ENCODE assay signal across 35 cellular contexts in the genomic region with DNA sequence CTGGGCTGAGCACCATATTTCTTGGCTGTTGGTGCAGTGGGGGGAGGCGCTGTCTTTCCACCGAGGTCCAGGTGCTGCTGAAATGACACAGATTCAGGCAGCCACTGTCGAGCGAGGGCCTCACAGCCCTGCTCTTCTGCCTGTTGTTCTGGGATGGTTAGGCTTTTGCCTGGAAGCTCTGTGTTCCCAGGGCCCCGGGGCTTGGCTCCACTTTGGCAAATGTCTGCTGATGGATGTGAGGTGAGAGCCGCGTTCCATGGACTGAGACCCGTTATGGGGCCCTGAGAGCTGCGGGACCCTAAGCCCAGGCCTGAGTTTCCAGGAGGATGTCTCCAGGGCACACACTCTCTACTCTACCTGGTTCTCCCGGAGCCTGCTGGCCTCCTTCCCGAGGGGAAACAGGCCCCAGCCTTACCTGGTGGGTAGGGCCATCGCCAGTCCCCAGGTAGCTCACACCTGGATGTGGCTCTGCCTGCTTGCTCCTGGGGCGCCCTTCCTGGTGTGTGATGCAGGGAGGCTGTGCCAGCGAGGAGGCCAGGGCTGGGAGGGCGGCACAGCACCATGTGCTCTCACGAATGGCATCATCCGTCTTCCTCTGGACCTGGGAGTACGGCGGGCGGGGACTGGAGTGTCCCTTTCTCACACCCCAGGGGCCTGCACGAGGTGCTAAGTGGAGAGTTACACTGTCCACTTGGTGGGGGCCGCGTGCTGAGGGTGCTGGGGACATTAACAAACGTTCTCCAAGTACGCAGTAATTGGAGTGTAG.
DNase-seq lines count a peak whose midpoint lies in the region; ATAC-seq, FAIRE-seq and TF ChIP-seq lines count a peak whose summit lies in the region.
"Had no signal": no experiment of that assay in that cellular context is flagged by ENCODE, and none has a peak within 500 bp of the region (broad histone marks: within the 10 kb centered on the region; RNA-seq: fewer than 3 reads in every experiment).

No MANE protein-coding gene starts in this region.

- no peak overlapping the region for H2BK12ac ChIP-seq in neuronal stem cell (ENCODE audit: low read length)

- H3K4me1 ChIP-seq in neuronal stem cell (ENCODE audit: control insufficient read depth in 2 of 2, insufficient read depth in 1 of 2, low read depth in 1 of 2, low read length in 2 of 2) = no peaks in the 10 kb centered on the region
- peaks cover 12% of the 10 kb centered on the region for H3K4me1 ChIP-seq in testis
- H3K4me1 ChIP-seq: parathyroid adenoma had no signal

- no peak overlapping the region for H3K14ac ChIP-seq in neuronal stem cell (ENCODE audit: low read length)

- H3K27me3 Mint-ChIP-seq in activated CD8-positive, alpha-beta T cell treated with anti-CD3 and anti-CD28 coated beads for 36 hours = no peaks in the 10 kb centered on the region
- H3K27me3 Mint-ChIP-seq in stimulated activated naive B cell treated with anti-CD40 and anti-IgM and Interleukin-4, amounts not matched to agents 10 μg/mL and 1 μg/mL and 100 μg/mL, for 72 hours = peaks cover 0 to 4% of the 10 kb centered on the region in 2 donors

- H2AFZ ChIP-seq in neuronal stem cell (ENCODE audit: low read length) = no peak overlapping the region
- H2AFZ ChIP-seq: parathyroid adenoma, PC-9 had no signal

- no peaks in the 10 kb centered on the region for H3K9me3 Mint-ChIP-seq in activated CD8-positive, alpha-beta T cell treated with anti-CD3 and anti-CD28 coated beads for 36 hours
- no peaks in the 10 kb centered on the region for H3K9me3 Mint-ChIP-seq in stimulated activated naive B cell treated with anti-CD40 and anti-IgM and Interleukin-4, amounts not matched to agents 10 μg/mL and 1 μg/mL and 100 μg/mL, for 72 hours
- H3K9me3 Mint-ChIP-seq: activated naive CD4-positive, alpha-beta T cell treated with anti-CD3 and anti-CD28 coated beads for 36 hours; dendritic cell treated with granulocyte-macrophage colony-stimulating factor and Interleukin-4, amounts not matched to agents 40 ng/mL and 50 ng/mL, for 4 days; nephron had no signal

- H2BK5ac ChIP-seq in neuronal stem cell (ENCODE audit: low read length) = no peak overlapping the region

- no peak overlapping the region for H3K4me2 ChIP-seq in neuronal stem cell (ENCODE audit: insufficient read depth, low read length, poor library complexity, severe bottlenecking)
- H3K4me2 ChIP-seq: KMS-11, PC-9 had no signal

- no peak for TF ChIP-seq CTCF in coronary artery (IDR thresholded peaks at IDR 0.05)
- TF ChIP-seq CTCF in testis (IDR thresholded peaks at IDR 0.05) = no peak
- no peak for TF ChIP-seq CTCF in activated CD8-positive, alpha-beta T cell treated with anti-CD3 and anti-CD28 coated beads for 36 hours (IDR thresholded peaks at IDR 0.05)

- H3K27me3 ChIP-seq in neuronal stem cell (ENCODE audit: control insufficient read depth in 3 of 3, insufficient read depth in 3 of 3, low read depth in 1 of 3, low read length in 3 of 3) (no peaks in the 10 kb centered on the region), testis (no peaks in the 10 kb centered on the region)
- H3K27me3 ChIP-seq: MG63 had no signal

- no peaks in the 10 kb centered on the region for H3K36me3 Mint-ChIP-seq in activated CD8-positive, alpha-beta T cell treated with anti-CD3 and anti-CD28 coated beads for 36 hours (ENCODE audit: low read depth)
- no peaks in the 10 kb centered on the region for H3K36me3 Mint-ChIP-seq in stimulated activated naive B cell treated with anti-CD40 and anti-IgM and Interleukin-4, amounts not matched to agents 10 μg/mL and 1 μg/mL and 100 μg/mL, for 72 hours

- H3K79me1 ChIP-seq in neuronal stem cell (ENCODE audit: low read depth, low read length) = no peaks in the 10 kb centered on the region

- ATAC-seq in activated CD8-positive, alpha-beta T cell treated with anti-CD3 and anti-CD28 coated beads for 36 hours = no peak
- ATAC-seq in stimulated activated naive B cell treated with anti-CD40 and anti-IgM and Interleukin-4, amounts not matched to agents 10 μg/mL and 1 μg/mL and 100 μg/mL, for 72 hours (replicated peaks) = no peak
- ATAC-seq: GM12878 had no signal

- no peak overlapping the region for H3K9ac ChIP-seq in neuronal stem cell (ENCODE audit: low read depth, low read length, poor library complexity)
- H3K9ac ChIP-seq: KMS-11, parathyroid adenoma had no signal

- peak; percentile 49 for DNase-seq in activated effector memory CD4-positive, alpha-beta T cell treated with anti-CD3 and anti-CD28 coated beads, Interleukin-2, amount 50 U/mL, for 16 hours
- DNase-seq in activated effector memory CD4-positive, alpha-beta T cell treated with Interleukin-2 at 50 U/mL for 16 hours = no peak
- peak; percentile 55 for DNase-seq in coronary artery (ENCODE audit: low spot score)
- no peak for DNase-seq in neuronal stem cell (ENCODE audit: low spot score)
- peak; percentile 13 for DNase-seq in testis
- DNase-seq in frontal cortex (ENCODE audit: low spot score in 2 of 2) = no peak
- DNase-seq in activated CD8-positive, alpha-beta T cell treated with anti-CD3 and anti-CD28 coated beads for 36 hours = no peak
- no peak for DNase-seq in stimulated activated naive B cell treated with anti-CD40 and anti-IgM and Interleukin-4, amounts not matched to agents 10 μg/mL and 1 μg/mL and 100 μg/mL, for 72 hours
- DNase-seq: ACHN; activated CD4-positive, CD25-positive, alpha-beta regulatory T cell treated with anti-CD3 and anti-CD28 coated beads, Interleukin-2, amount 50 U/mL, for 72 hours; activated naive CD4-positive, alpha-beta T cell treated with anti-CD3 and anti-CD28 coated beads for 36 hours; central memory CD4-positive, alpha-beta T cell; DMS153; foreskin melanocyte; HCEC 1CT; kidney glomerular epithelial cell; MG63; NCI-H1105 treated with DMSO at 0.1 percent for 48 hours; NCI-H2081; NCI-H2227 treated with DMSO at 0.1 percent for 48 hours; NCI-H526; PC-9; Right ventricle myocardium superior; stimulated activated CD4-positive, alpha-beta T cell treated with anti-CD3 and anti-CD28 coated beads, Interleukin-12 subunit alpha, Interleukin-12 subunit beta, amount 100 ng/mL, for 4 hours; stimulated activated CD4-positive, alpha-beta T cell treated with anti-CD3 and anti-CD28 coated beads, Interleukin-2, amount 100 ng/mL, for 48 hours; T-helper 2 cell; transverse colon had no signal

- H3K4me3 ChIP-seq in coronary artery = no peak overlapping the region
- peak overlapping the region in 1 of 2 donors; percentile 38 for H3K4me3 ChIP-seq in neuronal stem cell (ENCODE audit: low read length in 2 of 2)
- no peak overlapping the region for H3K4me3 ChIP-seq in testis
- H3K4me3 ChIP-seq: GM12878, lung, MG63, PC-9, transverse colon had no signal

- H2AK5ac ChIP-seq in neuronal stem cell (ENCODE audit: low read depth, low read length) = no peak overlapping the region

- FAIRE-seq in frontal cortex (lab: Jason Lieb, UNC) = no peak
- FAIRE-seq: GM12878, GM19239 had no signal

- H3K4me1 Mint-ChIP-seq in activated CD8-positive, alpha-beta T cell treated with anti-CD3 and anti-CD28 coated beads for 36 hours (ENCODE audit: low read depth) = no peaks in the 10 kb centered on the region
- peaks cover 2 to 4% of the 10 kb centered on the region in 2 donors for H3K4me1 Mint-ChIP-seq in stimulated activated naive B cell treated with anti-CD40 and anti-IgM and Interleukin-4, amounts not matched to agents 10 μg/mL and 1 μg/mL and 100 μg/mL, for 72 hours

- no peak overlapping the region for H3K18ac ChIP-seq in neuronal stem cell (ENCODE audit: low read length)

- H3K23ac ChIP-seq in neuronal stem cell (ENCODE audit: low read depth, low read length, poor library complexity) = no peak overlapping the region

- peaks cover 0 to 40% of the 10 kb centered on the region in 2 donors for H3K9me3 ChIP-seq in neuronal stem cell (replicated peaks in 1 of 2; ENCODE audit: control insufficient read depth in 2 of 2, insufficient read depth in 1 of 2, low read depth in 1 of 2, low read length in 2 of 2)
- no peaks in the 10 kb centered on the region for H3K9me3 ChIP-seq in testis
- H3K9me3 ChIP-seq: MG63, transverse colon had no signal

- intact Hi-C loops in testis (cut with DNase I; ENCODE audit: low total_unique reads) = no loop called here
- intact Hi-C loops in activated CD8-positive, alpha-beta T cell treated with anti-CD3 and anti-CD28 coated beads for 36 hours (cut with micrococcal nuclease) = no loop called here

- POLR2A ChIA-PET in activated CD8-positive, alpha-beta T cell treated with anti-CD3 and anti-CD28 coated beads for 36 hours (lab: Charles Lee) = no interaction called here

- H3K27ac ChIP-seq in coronary artery (no peak overlapping the region), neuronal stem cell (replicated peaks; ENCODE audit: low read length) (no peak overlapping the region), testis (no peak overlapping the region)
- H3K27ac ChIP-seq: HL-60, KMS-11, parathyroid adenoma, PC-9, transverse colon had no signal

- no peak overlapping the region for H3K4ac ChIP-seq in neuronal stem cell (ENCODE audit: low read length)

- H4K8ac ChIP-seq in neuronal stem cell (ENCODE audit: low read depth, low read length) = peak overlapping the region; percentile 84

- no CpG with 5 or more reads among the region's 25 CpGs for WGBS in neuronal stem cell (ENCODE audit: extremely low coverage in 2 of 2, insufficient read length in 2 of 2, insufficient replicate concordance in 1 of 2), 2 donors
- WGBS in testis, 2 donors = 83 to 88% methylated on average over 13 to 25 of the region's 25 CpGs

- no peak for TF ChIP-seq POLR2A in testis (IDR thresholded peaks at IDR 0.05)

- no peaks in the 10 kb centered on the region for H3K36me3 ChIP-seq in neuronal stem cell (replicated peaks in 1 of 2; ENCODE audit: control insufficient read depth in 2 of 2, insufficient read depth in 2 of 2, low read length in 2 of 2)
- no peaks in the 10 kb centered on the region for H3K36me3 ChIP-seq in testis (ENCODE audit: low read depth, missing control alignments)
- H3K36me3 ChIP-seq: MG63, transverse colon had no signal

- H3K4me3 Mint-ChIP-seq in activated CD8-positive, alpha-beta T cell treated with anti-CD3 and anti-CD28 coated beads for 36 hours = no peak overlapping the region
- no peak overlapping the region for H3K4me3 Mint-ChIP-seq in stimulated activated naive B cell treated with anti-CD40 and anti-IgM and Interleukin-4, amounts not matched to agents 10 μg/mL and 1 μg/mL and 100 μg/mL, for 72 hours
- H3K4me3 Mint-ChIP-seq: activated naive CD4-positive, alpha-beta T cell treated with anti-CD3 and anti-CD28 coated beads for 36 hours; dendritic cell treated with granulocyte-macrophage colony-stimulating factor and Interleukin-4, amounts not matched to agents 40 ng/mL and 50 ng/mL, for 4 days; nephron had no signal

- H4K91ac ChIP-seq in neuronal stem cell (ENCODE audit: low read depth, low read length, poor library complexity) = no peak overlapping the region

- H3K27ac Mint-ChIP-seq in activated CD8-positive, alpha-beta T cell treated with anti-CD3 and anti-CD28 coated beads for 36 hours = no peak overlapping the region
- no peak overlapping the region for H3K27ac Mint-ChIP-seq in stimulated activated naive B cell treated with anti-CD40 and anti-IgM and Interleukin-4, amounts not matched to agents 10 μg/mL and 1 μg/mL and 100 μg/mL, for 72 hours
- H3K27ac Mint-ChIP-seq: activated naive CD4-positive, alpha-beta T cell treated with anti-CD3 and anti-CD28 coated beads for 36 hours; dendritic cell treated with granulocyte-macrophage colony-stimulating factor and Interleukin-4, amounts not matched to agents 40 ng/mL and 50 ng/mL, for 4 days; nephron had no signal

- no peak overlapping the region for H2BK120ac ChIP-seq in neuronal stem cell (ENCODE audit: low read depth, low read length)

- H2BK15ac ChIP-seq in neuronal stem cell (ENCODE audit: low read length) = no peak overlapping the region

- CTCF ChIA-PET in activated CD8-positive, alpha-beta T cell treated with anti-CD3 and anti-CD28 coated beads for 36 hours (lab: Charles Lee) = no interaction called here

Comparison
In these comparisons a context has a peak if more than half of its experiments do, and no peak if none do; other contexts are left out.
1. DNase-seq: peak in activated effector memory CD4-positive, alpha-beta T cell treated with anti-CD3 and anti-CD28 coated beads, Interleukin-2, amount 50 U/mL, for 16 hours (single experiment), coronary artery (single experiment) and testis (single experiment); none in activated effector memory CD4-positive, alpha-beta T cell treated with Interleukin-2 at 50 U/mL for 16 hours (single experiment), neuronal stem cell (single experiment), frontal cortex (0 of 2), activated CD8-positive, alpha-beta T cell treated with anti-CD3 and anti-CD28 coated beads for 36 hours (single experiment) and stimulated activated naive B cell treated with anti-CD40 and anti-IgM and Interleukin-4, amounts not matched to agents 10 μg/mL and 1 μg/mL and 100 μg/mL, for 72 hours (single experiment).